Comparison of ENCODE assay signal across 1 cellular context in the genomic region with DNA sequence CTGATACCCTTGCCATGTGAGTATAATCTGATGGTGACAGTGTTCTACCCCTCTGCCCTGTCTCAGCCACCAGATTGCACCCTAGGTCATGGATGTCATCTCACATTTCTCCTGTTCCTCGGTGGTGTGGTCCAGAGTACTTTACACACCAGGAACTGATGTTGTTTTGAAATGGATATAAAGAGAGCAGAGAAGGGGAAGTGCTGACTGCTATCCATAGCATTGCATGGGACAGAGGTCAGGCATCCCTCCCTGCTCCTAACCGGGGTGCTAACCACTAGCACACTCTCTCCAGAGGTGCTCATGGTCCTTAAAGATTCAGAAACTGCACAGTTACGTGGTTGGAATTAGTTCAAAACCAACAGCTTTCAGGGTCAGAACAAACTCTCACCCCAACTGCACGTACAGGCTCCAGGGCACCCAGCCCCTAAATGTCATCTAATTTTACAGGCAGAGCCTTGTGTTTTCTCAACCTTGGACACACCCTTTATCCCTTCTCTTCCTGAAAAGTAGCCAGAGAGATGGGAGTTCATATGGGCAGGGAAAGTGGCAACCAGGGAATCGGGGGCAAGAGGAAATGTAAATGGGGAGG.
TF ChIP-seq lines count a peak whose summit lies in the region.

No MANE protein-coding gene starts in this region.

TF ChIP-seq in HepG2, 621 proteins besides CTCF, POLR2A, EP300 and RAD21:
- TF ChIP-seq KMT2A (CRISPR knock-in tag; IDR thresholded peaks at IDR 0.05) (no peak), ZNF30 (CRISPR knock-in tag; IDR thresholded peaks at IDR 0.05) (no peak), ZNF879 (CRISPR knock-in tag; IDR thresholded peaks at IDR 0.05) (no peak), CREBL2 (CRISPR knock-in tag; IDR thresholded peaks at IDR 0.05; ENCODE audit: borderline replicate concordance) (no peak), ZNF3 (CRISPR knock-in tag; IDR thresholded peaks at IDR 0.05) (no peak), ZNF33B (CRISPR knock-in tag; IDR thresholded peaks at IDR 0.05) (no peak), ZBTB34 (CRISPR knock-in tag; IDR thresholded peaks at IDR 0.05) (no peak), ZNF446 (CRISPR knock-in tag; IDR thresholded peaks at IDR 0.05) (no peak), ZNF512 (CRISPR knock-in tag; IDR thresholded peaks at IDR 0.05) (no peak), SIX1 (CRISPR knock-in tag; IDR thresholded peaks at IDR 0.05; ENCODE audit: borderline replicate concordance) (no peak), CERS6 (CRISPR knock-in tag; IDR thresholded peaks at IDR 0.05) (no peak), GABPB1 (CRISPR knock-in tag; IDR thresholded peaks at IDR 0.05) (no peak), HOXD1 (CRISPR knock-in tag; IDR thresholded peaks at IDR 0.05) (no peak), ZNF678 (CRISPR knock-in tag; IDR thresholded peaks at IDR 0.05) (no peak), KLF13 (CRISPR knock-in tag; IDR thresholded peaks at IDR 0.05) (no peak), RFX5 (IDR thresholded peaks at IDR 0.05; ENCODE audit: low read depth, low read length) (no peak), NBN (conservative IDR thresholded peaks at IDR 0.05) (no peak)
- TF ChIP-seq, protein P1, sequence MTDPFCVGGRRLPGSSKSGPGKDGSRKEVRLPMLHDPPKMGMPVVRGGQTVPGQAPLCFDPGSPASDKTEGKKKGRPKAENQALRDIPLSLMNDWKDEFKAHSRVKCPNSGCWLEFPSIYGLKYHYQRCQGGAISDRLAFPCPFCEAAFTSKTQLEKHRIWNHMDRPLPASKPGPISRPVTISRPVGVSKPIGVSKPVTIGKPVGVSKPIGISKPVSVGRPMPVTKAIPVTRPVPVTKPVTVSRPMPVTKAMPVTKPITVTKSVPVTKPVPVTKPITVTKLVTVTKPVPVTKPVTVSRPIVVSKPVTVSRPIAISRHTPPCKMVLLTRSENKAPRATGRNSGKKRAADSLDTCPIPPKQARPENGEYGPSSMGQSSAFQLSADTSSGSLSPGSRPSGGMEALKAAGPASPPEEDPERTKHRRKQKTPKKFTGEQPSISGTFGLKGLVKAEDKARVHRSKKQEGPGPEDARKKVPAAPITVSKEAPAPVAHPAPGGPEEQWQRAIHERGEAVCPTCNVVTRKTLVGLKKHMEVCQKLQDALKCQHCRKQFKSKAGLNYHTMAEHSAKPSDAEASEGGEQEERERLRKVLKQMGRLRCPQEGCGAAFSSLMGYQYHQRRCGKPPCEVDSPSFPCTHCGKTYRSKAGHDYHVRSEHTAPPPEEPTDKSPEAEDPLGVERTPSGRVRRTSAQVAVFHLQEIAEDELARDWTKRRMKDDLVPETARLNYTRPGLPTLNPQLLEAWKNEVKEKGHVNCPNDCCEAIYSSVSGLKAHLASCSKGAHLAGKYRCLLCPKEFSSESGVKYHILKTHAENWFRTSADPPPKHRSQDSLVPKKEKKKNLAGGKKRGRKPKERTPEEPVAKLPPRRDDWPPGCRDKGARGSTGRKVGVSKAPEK (CRISPR knock-in tag; IDR thresholded peaks at IDR 0.05; ENCODE audit: borderline replicate concordance) = no peak
- TF ChIP-seq, protein P2, sequence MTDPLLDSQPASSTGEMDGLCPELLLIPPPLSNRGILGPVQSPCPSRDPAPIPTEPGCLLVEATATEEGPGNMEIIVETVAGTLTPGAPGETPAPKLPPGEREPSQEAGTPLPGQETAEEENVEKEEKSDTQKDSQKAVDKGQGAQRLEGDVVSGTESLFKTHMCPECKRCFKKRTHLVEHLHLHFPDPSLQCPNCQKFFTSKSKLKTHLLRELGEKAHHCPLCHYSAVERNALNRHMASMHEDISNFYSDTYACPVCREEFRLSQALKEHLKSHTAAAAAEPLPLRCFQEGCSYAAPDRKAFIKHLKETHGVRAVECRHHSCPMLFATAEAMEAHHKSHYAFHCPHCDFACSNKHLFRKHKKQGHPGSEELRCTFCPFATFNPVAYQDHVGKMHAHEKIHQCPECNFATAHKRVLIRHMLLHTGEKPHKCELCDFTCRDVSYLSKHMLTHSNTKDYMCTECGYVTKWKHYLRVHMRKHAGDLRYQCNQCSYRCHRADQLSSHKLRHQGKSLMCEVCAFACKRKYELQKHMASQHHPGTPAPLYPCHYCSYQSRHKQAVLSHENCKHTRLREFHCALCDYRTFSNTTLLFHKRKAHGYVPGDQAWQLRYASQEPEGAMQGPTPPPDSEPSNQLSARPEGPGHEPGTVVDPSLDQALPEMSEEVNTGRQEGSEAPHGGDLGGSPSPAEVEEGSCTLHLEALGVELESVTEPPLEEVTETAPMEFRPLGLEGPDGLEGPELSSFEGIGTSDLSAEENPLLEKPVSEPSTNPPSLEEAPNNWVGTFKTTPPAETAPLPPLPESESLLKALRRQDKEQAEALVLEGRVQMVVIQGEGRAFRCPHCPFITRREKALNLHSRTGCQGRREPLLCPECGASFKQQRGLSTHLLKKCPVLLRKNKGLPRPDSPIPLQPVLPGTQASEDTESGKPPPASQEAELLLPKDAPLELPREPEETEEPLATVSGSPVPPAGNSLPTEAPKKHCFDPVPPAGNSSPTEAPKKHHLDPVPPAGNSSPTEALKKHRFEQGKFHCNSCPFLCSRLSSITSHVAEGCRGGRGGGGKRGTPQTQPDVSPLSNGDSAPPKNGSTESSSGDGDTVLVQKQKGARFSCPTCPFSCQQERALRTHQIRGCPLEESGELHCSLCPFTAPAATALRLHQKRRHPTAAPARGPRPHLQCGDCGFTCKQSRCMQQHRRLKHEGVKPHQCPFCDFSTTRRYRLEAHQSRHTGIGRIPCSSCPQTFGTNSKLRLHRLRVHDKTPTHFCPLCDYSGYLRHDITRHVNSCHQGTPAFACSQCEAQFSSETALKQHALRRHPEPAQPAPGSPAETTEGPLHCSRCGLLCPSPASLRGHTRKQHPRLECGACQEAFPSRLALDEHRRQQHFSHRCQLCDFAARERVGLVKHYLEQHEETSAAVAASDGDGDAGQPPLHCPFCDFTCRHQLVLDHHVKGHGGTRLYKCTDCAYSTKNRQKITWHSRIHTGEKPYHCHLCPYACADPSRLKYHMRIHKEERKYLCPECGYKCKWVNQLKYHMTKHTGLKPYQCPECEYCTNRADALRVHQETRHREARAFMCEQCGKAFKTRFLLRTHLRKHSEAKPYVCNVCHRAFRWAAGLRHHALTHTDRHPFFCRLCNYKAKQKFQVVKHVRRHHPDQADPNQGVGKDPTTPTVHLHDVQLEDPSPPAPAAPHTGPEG (CRISPR knock-in tag; IDR thresholded peaks at IDR 0.05) = no peak
- TF ChIP-seq, protein P3, sequence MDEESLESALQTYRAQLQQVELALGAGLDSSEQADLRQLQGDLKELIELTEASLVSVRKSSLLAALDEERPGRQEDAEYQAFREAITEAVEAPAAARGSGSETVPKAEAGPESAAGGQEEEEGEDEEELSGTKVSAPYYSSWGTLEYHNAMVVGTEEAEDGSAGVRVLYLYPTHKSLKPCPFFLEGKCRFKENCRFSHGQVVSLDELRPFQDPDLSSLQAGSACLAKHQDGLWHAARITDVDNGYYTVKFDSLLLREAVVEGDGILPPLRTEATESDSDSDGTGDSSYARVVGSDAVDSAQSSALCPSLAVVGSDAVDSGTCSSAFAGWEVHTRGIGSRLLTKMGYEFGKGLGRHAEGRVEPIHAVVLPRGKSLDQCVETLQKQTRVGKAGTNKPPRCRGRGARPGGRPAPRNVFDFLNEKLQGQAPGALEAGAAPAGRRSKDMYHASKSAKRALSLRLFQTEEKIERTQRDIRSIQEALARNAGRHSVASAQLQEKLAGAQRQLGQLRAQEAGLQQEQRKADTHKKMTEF (CRISPR knock-in tag; IDR thresholded peaks at IDR 0.05) = no peak
